ENCODE assay signal across 2 cellular contexts in genomic region chr1:148328884-148329283, GRCh38.
TF ChIP-seq lines count a peak whose summit lies in the region.

No MANE protein-coding gene starts in this region.

TF ChIP-seq in HepG2, 621 proteins besides CTCF, POLR2A, EP300 and RAD21 (continued from another document):
- TF ChIP-seq ETS1 (CRISPR knock-in tag; IDR thresholded peaks at IDR 0.05): no peak

TF ChIP-seq in K562, 482 proteins besides CTCF, POLR2A, EP300 and RAD21 (continued from another document):
- no peak for TF ChIP-seq CBX8 (IDR thresholded peaks at IDR 0.05; ENCODE audit: borderline replicate concordance, extremely low read depth, low read depth, low read length, poor library complexity, severe bottlenecking)
- TF ChIP-seq CEBPG (CRISPR knock-in tag; IDR thresholded peaks at IDR 0.05): no peak
- TF ChIP-seq CEBPG (tag; conservative IDR thresholded peaks at IDR 0.05 in 1 of 2, IDR thresholded peaks at IDR 0.05 in 1 of 2): peak in 1 of 2 experiments; percentile 30; a peak in 1 of 4 replicates
- no peak for TF ChIP-seq THRA (IDR thresholded peaks at IDR 0.05)
- TF ChIP-seq KDM1A (IDR thresholded peaks at IDR 0.05): no peak
- no peak for TF ChIP-seq SIN3A (IDR thresholded peaks at IDR 0.05; ENCODE audit: borderline replicate concordance in 2 of 2, control insufficient read depth in 1 of 2, low read depth in 2 of 2, low read length in 2 of 2)
- no peak for TF ChIP-seq FOXM1 (IDR thresholded peaks at IDR 0.05; ENCODE audit: low read depth)
- TF ChIP-seq FOXM1 (CRISPR knock-in tag; IDR thresholded peaks at IDR 0.05; ENCODE audit: low read depth): no peak
- TF ChIP-seq DMBX1 (CRISPR knock-in tag; IDR thresholded peaks at IDR 0.05; ENCODE audit: borderline replicate concordance): no peak
- no peak for TF ChIP-seq ESRRA (IDR thresholded peaks at IDR 0.05; ENCODE audit: borderline replicate concordance, low read depth)
TF ChIP-seq in K562: peak in this region for 2.
